In genomic region chr10:66627156-66627555, GRCh38 we compare ENCODE assay signal across 9 cellular contexts.
DNase-seq lines count a peak whose midpoint lies in the region; ATAC-seq and TF ChIP-seq lines count a peak whose summit lies in the region.
"Had no signal": no experiment of that assay in that cellular context is flagged by ENCODE, and none has a peak within 500 bp of the region (broad histone marks: within the 10 kb centered on the region; RNA-seq: fewer than 3 reads in every experiment).

No MANE protein-coding gene starts in this region.

- peak; percentile 94 for ATAC-seq in HG03432 (IDR thresholded peaks at IDR 0.05; ENCODE audit: unreplicated experiment)
- no peak for ATAC-seq in GM21381 (IDR thresholded peaks at IDR 0.05; ENCODE audit: unreplicated experiment)

- H3K9ac ChIP-seq in liver (ENCODE audit: low read depth in 1 of 2, low read length in 2 of 2), result no peak overlapping the region

- no peaks in the 10 kb centered on the region for H3K9me3 ChIP-seq in liver (ENCODE audit: control insufficient read depth in 4 of 4, low read length in 3 of 4)
- H3K9me3 ChIP-seq: psoas muscle had no signal

- peak; percentile 90 to 93 for TF ChIP-seq RAD21 in liver (IDR thresholded peaks at IDR 0.05)

- DNase-seq in nucleus accumbens (lab: John Stamatoyannopoulos, UW), result no peak
- DNase-seq in NCI-H1092 treated with DMSO at 0.1 percent for 48 hours (lab: John Stamatoyannopoulos, UW), result no peak
- no peak for DNase-seq in NCI-H1105 (lab: John Stamatoyannopoulos, UW)
- DNase-seq: psoas muscle had no signal

- no peak overlapping the region for H3K27ac ChIP-seq in VCaP
- no peak overlapping the region for H3K27ac ChIP-seq in liver (ENCODE audit: low read depth in 1 of 2, low read length in 2 of 2)
- H3K27ac ChIP-seq: psoas muscle had no signal

- H3K4me1 ChIP-seq in liver (ENCODE audit: control insufficient read depth in 4 of 4, insufficient read depth in 4 of 4, low read length in 3 of 4), result no peaks in the 10 kb centered on the region
- H3K4me1 ChIP-seq: psoas muscle had no signal

- TF ChIP-seq CTCF in GM12874 (IDR thresholded peaks at IDR 0.05; ENCODE audit: insufficient read depth, low read depth, low read length) (peak; percentile 12; the same call in 1 of the 2 replicates), VCaP (conservative IDR thresholded peaks at IDR 0.05) (peak; percentile 66), liver (IDR thresholded peaks at IDR 0.05; ENCODE audit: low read depth, low read length, missing input control) (peak; percentile 46)

- H3K27me3 ChIP-seq in liver (ENCODE audit: control insufficient read depth in 4 of 4, insufficient read depth in 4 of 4, low read length in 3 of 4), result no peaks in the 10 kb centered on the region

- H3K36me3 ChIP-seq in liver (ENCODE audit: control insufficient read depth in 4 of 4, insufficient read depth in 3 of 4, low read depth in 1 of 4, low read length in 3 of 4), result no peaks in the 10 kb centered on the region

- H3K4me3 ChIP-seq in liver (ENCODE audit: low read depth in 1 of 3, low read length in 3 of 3), result no peak overlapping the region
- H3K4me3 ChIP-seq: psoas muscle had no signal

- 37% methylated on average over 4 of the region's 4 CpGs for WGBS in liver

TF ChIP-seq in liver, 16 proteins besides CTCF, POLR2A, EP300 and RAD21:
- TF ChIP-seq REST (IDR thresholded peaks at IDR 0.05), result no peak
- TF ChIP-seq NR2F2 (IDR thresholded peaks at IDR 0.05), result no peak
- no peak for TF ChIP-seq FOXA2 (IDR thresholded peaks at IDR 0.05)
- no peak for TF ChIP-seq SP1 (IDR thresholded peaks at IDR 0.05)
- no peak for TF ChIP-seq HNF4A (conservative IDR thresholded peaks at IDR 0.05)
- TF ChIP-seq YY1 (IDR thresholded peaks at IDR 0.05), result no peak
- no peak for TF ChIP-seq ZBTB33 (IDR thresholded peaks at IDR 0.05)
- TF ChIP-seq MAX (IDR thresholded peaks at IDR 0.05), result no peak
- TF ChIP-seq ATF3 (IDR thresholded peaks at IDR 0.05), result no peak
- no peak for TF ChIP-seq GABPA (IDR thresholded peaks at IDR 0.05 in 1 of 2, conservative IDR thresholded peaks at IDR 0.05 in 1 of 2)
- TF ChIP-seq HNF4G (IDR thresholded peaks at IDR 0.05), result no peak
- TF ChIP-seq FOXA1 (IDR thresholded peaks at IDR 0.05), result no peak
- no peak for TF ChIP-seq EGR1 (IDR thresholded peaks at IDR 0.05; ENCODE audit: low read depth in 2 of 2)
- TF ChIP-seq JUND (IDR thresholded peaks at IDR 0.05), result no peak
- no peak for TF ChIP-seq RXRA (IDR thresholded peaks at IDR 0.05)
- no peak for TF ChIP-seq TAF1 (conservative IDR thresholded peaks at IDR 0.05)

Comparison
In these comparisons a context has a peak if more than half of its experiments do, and no peak if none do; other contexts are left out.
1. CTCF ChIP-seq: peak in every context shown above with its lines; median percentile 66 in VCaP; 46 in liver; 12 in GM12874.